Comparison of ENCODE assay signal across 8 cellular contexts in the genomic region with DNA sequence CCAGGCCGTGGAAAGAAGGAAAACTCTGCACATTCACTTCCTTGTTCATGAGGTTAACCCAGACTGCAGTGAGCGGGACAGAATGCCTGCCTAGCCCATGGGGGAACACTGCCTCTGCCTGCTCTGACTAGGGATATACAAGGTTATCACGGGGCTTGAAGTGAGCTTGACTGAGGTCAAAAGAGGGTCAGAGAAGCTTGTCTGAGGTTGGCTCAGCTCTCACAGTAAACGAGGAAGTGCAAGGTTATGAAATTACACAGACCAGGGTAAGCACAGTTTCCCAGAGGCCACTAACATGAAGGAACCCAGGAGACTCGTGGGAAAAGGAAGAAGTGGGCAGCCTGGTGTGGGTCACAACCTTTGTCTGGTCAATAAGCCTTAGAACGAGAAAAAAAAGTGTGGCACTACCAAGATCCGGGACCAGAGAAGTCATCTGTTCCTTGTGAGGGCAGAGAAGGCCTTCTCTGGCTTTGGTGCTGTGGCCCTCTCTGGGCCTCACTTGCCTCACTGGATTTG. TPM values are rescaled to one million over a fixed set of nuclear protein-coding genes. Genes with fewer than 3 reads are reported as not detected.
DNase-seq lines count a peak whose midpoint lies in the region; ATAC-seq and TF ChIP-seq lines count a peak whose summit lies in the region.

No MANE protein-coding gene starts in this region.

- no peak for DNase-seq in PC-3
- peak in 2 of 5 donors; percentile 44 to 49 for DNase-seq in heart left ventricle
- no peak for DNase-seq in HK-2 (ENCODE audit: unreplicated experiment)
- no peak for DNase-seq in NCI-H1417 treated with DMSO at 0.1 percent for 48 hours (lab: John Stamatoyannopoulos, UW)
- DNase-seq in NCI-H526 treated with DMSO at 0.1 percent for 48 hours (lab: John Stamatoyannopoulos, UW) = no peak
- no peak for DNase-seq in COLO668 (lab: John Stamatoyannopoulos, UW; ENCODE audit: unreplicated experiment)

- peak overlapping the region; percentile 68 for H3K9ac ChIP-seq in PC-3 (ENCODE audit: low read length)

- WGBS in heart left ventricle, 4 donors = 23 to 37% (median 30%) methylated on average over 6 to 7 of the region's 7 CpGs

- CTCF ChIA-PET in PC-3 (lab: Charles Lee) = interaction anchor here (0.5 kb wide), 1 partner anchor 90 kb away, joined by 3 read pairs; no protein-coding TSS in a partner anchor

- H4K20me1 ChIP-seq in PC-3 (ENCODE audit: low read length) = no peaks in the 10 kb centered on the region

- BruUV-seq in PC-3 (replicated peaks; lab: Mats Ljungman, UMichigan) = no TSS peak

- H3K27ac ChIP-seq in PC-3 (ENCODE audit: low read length) = peak overlapping the region; percentile 94
- peak overlapping the region; percentile 74 to 95 (median 90) for H3K27ac ChIP-seq in heart left ventricle
- H3K27ac ChIP-seq in skin epidermis = peak overlapping the region in 18 of 21 experiments; percentile 32 to 83 (median 70)

- TF ChIP-seq CTCF in PC-3 (conservative IDR thresholded peaks at IDR 0.05; ENCODE audit: low read depth, low read length) (no peak), heart left ventricle (IDR thresholded peaks at IDR 0.05) (peak in 1 of 12 donors; percentile 9)

- intact Hi-C loops in PC-3 (cut with micrococcal nuclease) (loop anchor here (10.0 kb wide), 1 partner anchor 91 kb away; no protein-coding TSS in a partner anchor), heart left ventricle (cut with DNase I) (loop anchor here in 1 of 10 donors (2.0 to 5.0 kb wide), 2 partner anchors 15 to 39 kb away; no protein-coding TSS in a partner anchor)

- H3K4me3 ChIP-seq in PC-3 (ENCODE audit: low read length) (no peak overlapping the region), heart left ventricle (no peak overlapping the region), skin epidermis (no peak overlapping the region)

- H3K27me3 ChIP-seq in PC-3 (ENCODE audit: low read length) (no peaks in the 10 kb centered on the region), heart left ventricle (no peaks in the 10 kb centered on the region)

- H3K36me3 ChIP-seq in PC-3 (ENCODE audit: low read depth, low read length) = no peaks in the 10 kb centered on the region
- peaks cover 0 to 38% (median 31%) of the 10 kb centered on the region in 9 donors for H3K36me3 ChIP-seq in heart left ventricle

- H3K4me1 ChIP-seq in PC-3 (ENCODE audit: insufficient read depth, low read length) = peaks cover 47% of the 10 kb centered on the region
- peaks cover 18 to 74% (median 64%) of the 10 kb centered on the region in 12 donors for H3K4me1 ChIP-seq in heart left ventricle

- TF ChIP-seq POLR2A in heart left ventricle (IDR thresholded peaks at IDR 0.05) = no peak

- no peaks in the 10 kb centered on the region for H3K79me2 ChIP-seq in PC-3 (ENCODE audit: low read length)

- H3K9me3 ChIP-seq in PC-3 (ENCODE audit: low read length) (no peaks in the 10 kb centered on the region), heart left ventricle (no peaks in the 10 kb centered on the region)

- ATAC-seq in GM19351 (IDR thresholded peaks at IDR 0.05; ENCODE audit: unreplicated experiment) (peak; percentile 45), PC-3 (no peak), heart left ventricle (peak in 3 of 4 donors; percentile 13 to 52 (median 33))

- POLR2A ChIA-PET in PC-3 (lab: Charles Lee; ENCODE audit: unreplicated experiment) = no interaction called here

- no peaks in the 10 kb centered on the region for H3F3A ChIP-seq in PC-3 (ENCODE audit: low read length, unreplicated experiment)

- H3K4me2 ChIP-seq in PC-3 (ENCODE audit: low read length) = peak overlapping the region; percentile 53

- H2AFZ ChIP-seq in PC-3 (ENCODE audit: low read length) = no peak overlapping the region

- no peaks in the 10 kb centered on the region for H3K9me2 ChIP-seq in PC-3 (replicated peaks; ENCODE audit: low read length)

RNA-seq across cellular contexts. Expression of gene HIC1, which starts 28.8 kb away (rescaled TPM):
- total RNA-seq in PC-3 (2014; rRNA removed) (2.0 and 4.4 TPM in 2 replicates), heart left ventricle (10 to 100 TPM in 7 of 9 donors, 1 to 10 TPM in 2; 8.9 to 29.6 (median 16.7) TPM)
- 10 to 100 TPM in 1 of 2 donors, 1 to 10 TPM in 1; 8.3 to 11.7 TPM for polyA plus RNA-seq in heart left ventricle

RNA-seq across cellular contexts. Expression of gene OVCA2, which starts 41.8 kb away (rescaled TPM):
- 45.7 and 58.6 TPM in 2 replicates for total RNA-seq in PC-3 (2014; rRNA removed)
- total RNA-seq in heart left ventricle = 10 to 100 TPM; 16.0 to 30.2 (median 20.0) TPM
- 10 to 100 TPM; 26.6 to 52.4 TPM for polyA plus RNA-seq in heart left ventricle

RNA-seq across cellular contexts. Expression of gene DPH1, which starts 53.7 kb away (rescaled TPM):
- total RNA-seq in PC-3 (2014; rRNA removed) (47.9 and 57.4 TPM in 2 replicates), heart left ventricle (10 to 100 TPM; 14.0 to 38.1 (median 27.6) TPM)
- 10 to 100 TPM; 18.8 to 23.4 TPM for polyA plus RNA-seq in heart left ventricle

RNA-seq across cellular contexts. Expression of gene RTN4RL1, which starts 58.5 kb away (rescaled TPM):
- total RNA-seq in PC-3 (2014; rRNA removed) = 6.9 and 7.9 TPM in 2 replicates
- 1 to 10 TPM; 1.7 to 4.2 (median 2.7) TPM for total RNA-seq in heart left ventricle
- 1 to 10 TPM; 2.2 to 4.9 TPM for polyA plus RNA-seq in heart left ventricle
